ENCODE assay signal across 7 cellular contexts in the genomic region with DNA sequence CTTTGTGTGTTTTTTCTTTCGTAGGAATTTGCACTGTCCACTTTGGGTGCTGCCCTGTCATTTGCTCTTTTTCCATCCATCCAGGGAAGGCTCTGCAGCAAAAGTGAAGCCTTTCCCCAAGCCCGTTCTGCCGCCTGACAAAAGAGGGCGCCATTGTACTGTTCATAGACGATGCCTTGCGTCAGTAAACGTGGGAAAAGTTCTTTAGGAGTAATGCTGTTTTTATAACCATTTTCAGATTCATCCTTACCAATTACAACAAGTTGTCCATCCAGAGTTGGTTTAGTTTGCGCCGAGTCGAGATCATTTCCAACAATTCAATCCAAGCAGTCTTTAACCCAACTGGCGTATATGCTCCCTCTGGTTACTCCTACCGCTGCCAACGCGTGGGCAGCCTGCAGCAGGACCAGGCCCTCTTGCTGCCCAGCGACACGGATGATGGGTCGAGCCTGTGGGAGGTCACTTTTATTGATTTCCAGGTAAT. TPM values are rescaled to one million over a fixed set of nuclear protein-coding genes. Genes with fewer than 3 reads are reported as not detected.
DNase-seq lines count a peak whose midpoint lies in the region; TF ChIP-seq lines count a peak whose summit lies in the region.

No MANE protein-coding gene starts in this region.

- H3K9me3 Mint-ChIP-seq in brain = peaks cover 3 to 9% (median 7%) of the 10 kb centered on the region in 5 experiments

- no peak overlapping the region for H3K27ac ChIP-seq in KMS-11

- peaks cover 5% of the 10 kb centered on the region for H3K4me1 ChIP-seq in KMS-11 (ENCODE audit: low read depth, poor library complexity, severe bottlenecking)

- H3K36me3 Mint-ChIP-seq in brain = peaks cover 28% of the 10 kb centered on the region

- no peak overlapping the region for H2AFZ ChIP-seq in KMS-11 (ENCODE audit: low read depth)

- H3K79me2 ChIP-seq in KMS-11 (ENCODE audit: insufficient read depth, low read depth) = no peaks in the 10 kb centered on the region

- H3K36me3 ChIP-seq in KMS-11 (ENCODE audit: insufficient read depth) = no peaks in the 10 kb centered on the region

- TF ChIP-seq CTCF in KMS-11 (conservative IDR thresholded peaks at IDR 0.05; ENCODE audit: low read depth, low read length) (peak; percentile 99), brain (conservative IDR thresholded peaks at IDR 0.05) (peak; percentile 83 to 92)

- H3K27me3 Mint-ChIP-seq in brain = no peaks in the 10 kb centered on the region

- no peak overlapping the region for H3K4me2 ChIP-seq in KMS-11

- no peak overlapping the region for H3K4me3 Mint-ChIP-seq in brain

- DNase-seq in GDM1 (lab: John Stamatoyannopoulos, UW) (peak; percentile 56), RKO (ENCODE audit: low spot score) (peak; percentile 64), iPS-NIHi7 (ENCODE audit: extremely low spot score) (peak; percentile 78)
- peak; percentile 39 to 53 for DNase-seq in stimulated activated CD4-positive, alpha-beta T cell treated with anti-CD3 and anti-CD28 coated beads, Interleukin-2, amount 100 ng/mL, for 24 hours
- no peak for DNase-seq in effector CD8-positive, alpha-beta T cell (lab: John Stamatoyannopoulos, UW)

- peaks cover 21% of the 10 kb centered on the region for H3K4me1 Mint-ChIP-seq in brain

- H3K27me3 ChIP-seq in KMS-11 (ENCODE audit: insufficient read depth, low read depth) = no peaks in the 10 kb centered on the region

- H3K9ac ChIP-seq in KMS-11 = no peak overlapping the region

- H3K27ac Mint-ChIP-seq in brain = peak overlapping the region in 4 of 5 experiments; percentile 4 to 47 (median 29)

- H4K20me1 ChIP-seq in KMS-11 (ENCODE audit: insufficient read depth) = no peaks in the 10 kb centered on the region

- no peak overlapping the region for H3K4me3 ChIP-seq in KMS-11 (IDR thresholded peaks at IDR 0.05; ENCODE audit: insufficient read depth, low read depth, low read length)

RNA-seq across cellular contexts. Expression of gene RPS23, which starts 34.3 kb away (rescaled TPM):
- 2,515 TPM for polyA plus RNA-seq in brain (ENCODE audit: insufficient read depth, low read depth, low replicate concordance)
